1 cellular context compared by ENCODE assay signal in genomic region chr12:61029516-61029915, GRCh38.
TF ChIP-seq lines count a peak whose summit lies in the region.

No MANE protein-coding gene starts in this region.

TF ChIP-seq in K562, 482 proteins besides CTCF, POLR2A, EP300 and RAD21:
- TF ChIP-seq, protein P1, sequence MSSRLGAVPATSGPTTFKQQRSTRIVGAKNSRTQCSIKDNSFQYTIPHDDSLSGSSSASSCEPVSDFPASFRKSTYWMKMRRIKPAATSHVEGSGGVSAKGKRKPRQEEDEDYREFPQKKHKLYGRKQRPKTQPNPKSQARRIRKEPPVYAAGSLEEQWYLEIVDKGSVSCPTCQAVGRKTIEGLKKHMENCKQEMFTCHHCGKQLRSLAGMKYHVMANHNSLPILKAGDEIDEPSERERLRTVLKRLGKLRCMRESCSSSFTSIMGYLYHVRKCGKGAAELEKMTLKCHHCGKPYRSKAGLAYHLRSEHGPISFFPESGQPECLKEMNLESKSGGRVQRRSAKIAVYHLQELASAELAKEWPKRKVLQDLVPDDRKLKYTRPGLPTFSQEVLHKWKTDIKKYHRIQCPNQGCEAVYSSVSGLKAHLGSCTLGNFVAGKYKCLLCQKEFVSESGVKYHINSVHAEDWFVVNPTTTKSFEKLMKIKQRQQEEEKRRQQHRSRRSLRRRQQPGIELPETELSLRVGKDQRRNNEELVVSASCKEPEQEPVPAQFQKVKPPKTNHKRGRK (tag; IDR thresholded peaks at IDR 0.05) = peak; percentile 71
- TF ChIP-seq FOXM1 (IDR thresholded peaks at IDR 0.05; ENCODE audit: low read depth) = no peak
- TF ChIP-seq FOXM1 (CRISPR knock-in tag; IDR thresholded peaks at IDR 0.05; ENCODE audit: low read depth) = no peak
- no peak for TF ChIP-seq RREB1 (CRISPR knock-in tag; IDR thresholded peaks at IDR 0.05)
- no peak for TF ChIP-seq ZNF696 (CRISPR knock-in tag; conservative IDR thresholded peaks at IDR 0.05)
TF ChIP-seq in K562: peak in this region for 1.
